2 cellular contexts compared by ENCODE assay signal in genomic region chr2:230702457-230702856, GRCh38.
A peak's percentile ranks its signal among the peaks of the same experiment; 100 is the strongest.
TF ChIP-seq lines count a peak whose summit lies in the region.

No MANE protein-coding gene starts in this region.

TF ChIP-seq in K562, 482 proteins besides CTCF, POLR2A, EP300 and RAD21:
- TF ChIP-seq ZNF280A (IDR thresholded peaks at IDR 0.05; ENCODE audit: low read depth, partially characterized antibody) (peak; percentile 80), CBX3 (IDR thresholded peaks at IDR 0.05; ENCODE audit: borderline replicate concordance in 1 of 2, low read length in 2 of 2) (peak in 1 of 2 experiments; percentile 69; a peak in 1 of 3 replicates), TRIM24 (IDR thresholded peaks at IDR 0.05) (peak in 1 of 2 experiments; percentile 42; a peak in 1 of 4 replicates), ZEB2 (IDR thresholded peaks at IDR 0.05) (0 out of 2 replicates have a peak, but pooled peaks have one; percentile 20), TRIM28 (IDR thresholded peaks at IDR 0.05) (peak; percentile 80; the same call in 1 of the 2 replicates)

TF ChIP-seq in HepG2, 621 proteins besides CTCF, POLR2A, EP300 and RAD21:
- peak; percentile 95 for TF ChIP-seq ZNF160 (CRISPR knock-in tag; IDR thresholded peaks at IDR 0.05)
